ENCODE assay signal across 1 cellular context in genomic region chr13:41495044-41495443, GRCh38.
TF ChIP-seq lines count a peak whose summit lies in the region.

No MANE protein-coding gene starts in this region.

TF ChIP-seq in HepG2, 621 proteins besides CTCF, POLR2A, EP300 and RAD21 (continued from another document):
- TF ChIP-seq HOMEZ (CRISPR knock-in tag; IDR thresholded peaks at IDR 0.05; ENCODE audit: low read depth) (no peak), HES4 (CRISPR knock-in tag; IDR thresholded peaks at IDR 0.05; ENCODE audit: borderline replicate concordance) (no peak), RARA (CRISPR knock-in tag; IDR thresholded peaks at IDR 0.05) (peak; percentile 42), HMG20A (CRISPR knock-in tag; IDR thresholded peaks at IDR 0.05; ENCODE audit: borderline replicate concordance) (peak; percentile 9; the same call in 1 of the 2 replicates), NR2C2 (CRISPR knock-in tag; IDR thresholded peaks at IDR 0.05; ENCODE audit: borderline replicate concordance) (no peak), STAT6 (CRISPR knock-in tag; IDR thresholded peaks at IDR 0.05; ENCODE audit: borderline replicate concordance) (no peak), ZNF12 (CRISPR knock-in tag; IDR thresholded peaks at IDR 0.05) (no peak), ZBTB38 (CRISPR knock-in tag; IDR thresholded peaks at IDR 0.05) (no peak), ARNTL (CRISPR knock-in tag; IDR thresholded peaks at IDR 0.05) (0 out of 2 replicates have a peak, but pooled peaks have one; percentile 31), IKZF4 (CRISPR knock-in tag; IDR thresholded peaks at IDR 0.05; ENCODE audit: borderline replicate concordance, low read depth, not compliant biosample characterization) (no peak), ZNF773 (CRISPR knock-in tag; IDR thresholded peaks at IDR 0.05; ENCODE audit: borderline replicate concordance) (no peak), ESRRA (CRISPR knock-in tag; IDR thresholded peaks at IDR 0.05; ENCODE audit: low read depth) (0 out of 2 replicates have a peak, but pooled peaks have one; percentile 36), ARID5B (CRISPR knock-in tag; IDR thresholded peaks at IDR 0.05) (peak; percentile 41; the same call in 1 of the 2 replicates), ETS1 (CRISPR knock-in tag; IDR thresholded peaks at IDR 0.05) (no peak)
